17 cellular contexts compared by ENCODE assay signal in the genomic region with DNA sequence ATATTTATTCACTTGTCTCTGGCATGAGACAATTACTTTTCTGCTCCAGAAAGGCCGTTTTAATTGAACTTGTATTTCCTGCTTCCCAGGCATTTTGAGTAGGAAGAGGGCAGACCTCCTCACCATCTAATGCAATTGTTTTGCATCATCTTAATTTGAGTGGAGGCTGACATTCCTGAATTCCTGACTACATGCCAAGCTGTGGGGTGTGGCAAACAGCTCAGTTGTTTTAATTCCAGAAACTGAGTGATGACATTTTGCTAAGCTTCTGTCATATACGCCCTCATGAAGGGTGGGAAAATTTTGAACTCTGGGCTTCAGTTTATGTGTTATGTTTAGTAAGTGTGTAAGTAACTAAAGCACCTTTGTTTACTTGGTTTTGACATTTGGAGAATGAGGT.
DNase-seq lines count a peak whose midpoint lies in the region; ATAC-seq and TF ChIP-seq lines count a peak whose summit lies in the region.
"Had no signal": no experiment of that assay in that cellular context is flagged by ENCODE, and none has a peak within 500 bp of the region (broad histone marks: within the 10 kb centered on the region; RNA-seq: fewer than 3 reads in every experiment).

No MANE protein-coding gene starts in this region.

- intact Hi-C loops in colonic mucosa (cut with DNase I), result no loop called here

- H3K4me3 ChIP-seq in epithelial cell of esophagus (ENCODE audit: low read length) (no peak overlapping the region), colonic mucosa (no peak overlapping the region)
- H3K4me3 ChIP-seq: hepatocyte had no signal

- no peak overlapping the region for H3K9ac ChIP-seq in colonic mucosa (ENCODE audit: low read depth in 2 of 2, low read length in 2 of 2)

- no peak overlapping the region for H3K4me3 Mint-ChIP-seq in mesothelial cell of epicardium
- H3K4me3 Mint-ChIP-seq: activated T-helper 1 cell treated with anti-CD3 and anti-CD28 coated beads, Interleukin-12 subunit alpha, Interleukin-12 subunit beta, Interleukin-2, Interleukin-4 antibody, amounts not matched to agents 30 ng/mL and 10 ng/mL and 1 ng/mL, durations not matched to agents 14 hours and 24 hours and 36 hours; CD4-positive, alpha-beta memory T cell; central memory CD8-positive, alpha-beta T cell had no signal

- H3K27ac ChIP-seq in colonic mucosa, result no peak overlapping the region
- H3K27ac ChIP-seq: hepatocyte had no signal

- peak overlapping the region; percentile 89 for H3K27ac Mint-ChIP-seq in mesothelial cell of epicardium
- H3K27ac Mint-ChIP-seq: activated T-helper 1 cell treated with anti-CD3 and anti-CD28 coated beads, Interleukin-12 subunit alpha, Interleukin-12 subunit beta, Interleukin-2, Interleukin-4 antibody, amounts not matched to agents 30 ng/mL and 10 ng/mL and 1 ng/mL, durations not matched to agents 14 hours and 24 hours and 36 hours; CD4-positive, alpha-beta memory T cell had no signal

- H3K27me3 Mint-ChIP-seq in mesothelial cell of epicardium (ENCODE audit: low read depth), result no peaks in the 10 kb centered on the region

- TF ChIP-seq CTCF in epithelial cell of esophagus (IDR thresholded peaks at IDR 0.05; ENCODE audit: insufficient read depth, low read depth, low read length, missing control alignments), result no peak
- TF ChIP-seq CTCF in mesothelial cell of epicardium (IDR thresholded peaks at IDR 0.05; ENCODE audit: unreplicated experiment), result no peak
- TF ChIP-seq CTCF in colonic mucosa (IDR thresholded peaks at IDR 0.05), result no peak

- H3K9me3 Mint-ChIP-seq in mesothelial cell of epicardium, result peaks cover 4% of the 10 kb centered on the region
- H3K9me3 Mint-ChIP-seq: activated T-helper 1 cell treated with anti-CD3 and anti-CD28 coated beads, Interleukin-12 subunit alpha, Interleukin-12 subunit beta, Interleukin-2, Interleukin-4 antibody, amounts not matched to agents 30 ng/mL and 10 ng/mL and 1 ng/mL, durations not matched to agents 14 hours and 24 hours and 36 hours; CD4-positive, alpha-beta memory T cell; central memory CD8-positive, alpha-beta T cell; IgD-negative memory B cell had no signal

- H3K4me1 Mint-ChIP-seq in mesothelial cell of epicardium, result peaks cover 50% of the 10 kb centered on the region
- H3K4me1 Mint-ChIP-seq: CD4-positive, alpha-beta memory T cell; central memory CD8-positive, alpha-beta T cell; IgD-negative memory B cell had no signal

- no peak for ATAC-seq in GM18858 (IDR thresholded peaks at IDR 0.05; ENCODE audit: unreplicated experiment)
- ATAC-seq in GM18517 (IDR thresholded peaks at IDR 0.05; ENCODE audit: unreplicated experiment), result no peak
- ATAC-seq: activated CD4-positive, CD25-positive, alpha-beta regulatory T cell treated with anti-CD3 and anti-CD28 coated beads, Interleukin-2, amount 50 U/mL, for 24 hours had no signal

- H3K4me1 ChIP-seq in colonic mucosa, result no peaks in the 10 kb centered on the region

- no peaks in the 10 kb centered on the region for H3K36me3 Mint-ChIP-seq in mesothelial cell of epicardium
- H3K36me3 Mint-ChIP-seq: CD4-positive, alpha-beta memory T cell; IgD-negative memory B cell had no signal

- no peaks in the 10 kb centered on the region for H3K27me3 ChIP-seq in colonic mucosa
- H3K27me3 ChIP-seq: hepatocyte had no signal

- H3K9me3 ChIP-seq in colonic mucosa, result no peaks in the 10 kb centered on the region

- H3K36me3 ChIP-seq in colonic mucosa, result no peaks in the 10 kb centered on the region

- DNase-seq in EH (ENCODE audit: low read depth) (peak; percentile 63), NCI-H1048 (lab: John Stamatoyannopoulos, UW) (peak; percentile 22), epithelial cell of esophagus (ENCODE audit: low read depth) (peak; percentile 95), mesothelial cell of epicardium (ENCODE audit: low spot score in 2 of 2, unreplicated experiment in 2 of 2) (no peak), NCI-H187 (lab: John Stamatoyannopoulos, UW) (no peak), colonic mucosa (no peak)
- DNase-seq: CD4-positive, alpha-beta memory T cell; SHP77 treated with DMSO at 0.1 percent for 48 hours; stimulated activated CD4-positive, alpha-beta T cell treated with anti-CD3 and anti-CD28 coated beads, Interleukin-12 subunit alpha, Interleukin-12 subunit beta, amount 100 ng/mL, for 4 hours; stimulated activated naive CD4-positive, alpha-beta T cell had no signal

Comparison
In these comparisons a context has a peak if more than half of its experiments do, and no peak if none do; other contexts are left out.
1. DNase-seq: peak in EH (single experiment), NCI-H1048 (single experiment) and epithelial cell of esophagus (single experiment); none in mesothelial cell of epicardium (0 of 2), NCI-H187 (0 of 2) and colonic mucosa (single experiment).